Comparison of ENCODE assay signal across 9 cellular contexts in genomic region chr9:70466976-70467551, GRCh38. TPM values are rescaled to one million over a fixed set of nuclear protein-coding genes. Genes with fewer than 3 reads are reported as not detected.
DNase-seq lines count a peak whose midpoint lies in the region; ATAC-seq and TF ChIP-seq lines count a peak whose summit lies in the region.
"Had no signal": no experiment of that assay in that cellular context is flagged by ENCODE, and none has a peak within 500 bp of the region (broad histone marks: within the 10 kb centered on the region; RNA-seq: fewer than 3 reads in every experiment).

No MANE protein-coding gene starts in this region.

- DNase-seq in M059J (ENCODE audit: low read depth) (peak; percentile 67), kidney epithelial cell (ENCODE audit: low read depth) (peak; percentile 53), medulla oblongata (ENCODE audit: extremely low spot score) (no peak), GM19238 (ENCODE audit: insufficient read length, low spot score) (no peak)
- no peak for DNase-seq in activated T-helper 1 cell treated with anti-CD3 and anti-CD28 coated beads, Interleukin-12 subunit alpha, Interleukin-12 subunit beta, Interleukin-2, Interleukin-4 antibody, amounts not matched to agents 30 ng/mL and 10 ng/mL and 1 ng/mL, durations not matched to agents 14 hours and 24 hours and 36 hours (ENCODE audit: low spot score)
- DNase-seq in stimulated activated naive B cell treated with anti-CD40 and anti-IgM and Interleukin-4, amounts not matched to agents 10 μg/mL and 1 μg/mL and 100 μg/mL, for 72 hours = no peak
- no peak for DNase-seq in CD4-positive, alpha-beta T cell

- CTCF ChIA-PET in CD4-positive, alpha-beta T cell (lab: Charles Lee) = no interaction called here

- H3K27ac ChIP-seq in CD4-positive, alpha-beta T cell (ENCODE audit: low read depth, low read length) = no peak overlapping the region
- H3K27ac ChIP-seq: SJSA1 had no signal

- POLR2A ChIA-PET in CD4-positive, alpha-beta T cell (lab: Charles Lee) = interaction anchor here (1.1 kb wide), 1 partner anchor 46 kb away, joined by 3 read pairs; no protein-coding TSS in a partner anchor

- no peak for TF ChIP-seq CTCF in kidney epithelial cell (IDR thresholded peaks at IDR 0.05; ENCODE audit: insufficient read depth, low read length, poor library complexity, severe bottlenecking)
- no peak for TF ChIP-seq CTCF in CD4-positive, alpha-beta T cell (IDR thresholded peaks at IDR 0.05)

- no peaks in the 10 kb centered on the region for H3K9me3 Mint-ChIP-seq in activated T-helper 1 cell treated with anti-CD3 and anti-CD28 coated beads, Interleukin-12 subunit alpha, Interleukin-12 subunit beta, Interleukin-2, Interleukin-4 antibody, amounts not matched to agents 30 ng/mL and 10 ng/mL and 1 ng/mL, durations not matched to agents 14 hours and 24 hours and 36 hours
- H3K9me3 Mint-ChIP-seq in stimulated activated naive B cell treated with anti-CD40 and anti-IgM and Interleukin-4, amounts not matched to agents 10 μg/mL and 1 μg/mL and 100 μg/mL, for 72 hours = no peaks in the 10 kb centered on the region
- H3K9me3 Mint-ChIP-seq in CD4-positive, alpha-beta T cell = no peaks in the 10 kb centered on the region

- H3K27ac Mint-ChIP-seq in activated T-helper 1 cell treated with anti-CD3 and anti-CD28 coated beads, Interleukin-12 subunit alpha, Interleukin-12 subunit beta, Interleukin-2, Interleukin-4 antibody, amounts not matched to agents 30 ng/mL and 10 ng/mL and 1 ng/mL, durations not matched to agents 14 hours and 24 hours and 36 hours = peak overlapping the region; percentile 47
- no peak overlapping the region for H3K27ac Mint-ChIP-seq in stimulated activated naive B cell treated with anti-CD40 and anti-IgM and Interleukin-4, amounts not matched to agents 10 μg/mL and 1 μg/mL and 100 μg/mL, for 72 hours
- no peak overlapping the region for H3K27ac Mint-ChIP-seq in CD4-positive, alpha-beta T cell

- peak; percentile 25 to 31 for ATAC-seq in stimulated activated naive B cell treated with anti-CD40 and anti-IgM and Interleukin-4, amounts not matched to agents 10 μg/mL and 1 μg/mL and 100 μg/mL, for 72 hours (replicated peaks)
- ATAC-seq in CD4-positive, alpha-beta T cell (ENCODE audit: poor library complexity) = no peak

- intact Hi-C loops in activated T-helper 1 cell treated with anti-CD3 and anti-CD28 coated beads, Interleukin-12 subunit alpha, Interleukin-12 subunit beta, Interleukin-2, Interleukin-4 antibody, amounts not matched to agents 30 ng/mL and 10 ng/mL and 1 ng/mL, durations not matched to agents 14 hours and 24 hours and 36 hours (cut with micrococcal nuclease) = loop anchor here (1.0 to 2.0 kb wide), 3 partner anchors 47 to 96 kb away; no protein-coding TSS in a partner anchor
- intact Hi-C loops in CD4-positive, alpha-beta T cell (cut with DNase I, micrococcal nuclease) = no loop called here

- H3K27me3 Mint-ChIP-seq in activated T-helper 1 cell treated with anti-CD3 and anti-CD28 coated beads, Interleukin-12 subunit alpha, Interleukin-12 subunit beta, Interleukin-2, Interleukin-4 antibody, amounts not matched to agents 30 ng/mL and 10 ng/mL and 1 ng/mL, durations not matched to agents 14 hours and 24 hours and 36 hours (ENCODE audit: insufficient read depth) = no peaks in the 10 kb centered on the region
- peaks cover 0 to 4% of the 10 kb centered on the region in 2 donors for H3K27me3 Mint-ChIP-seq in stimulated activated naive B cell treated with anti-CD40 and anti-IgM and Interleukin-4, amounts not matched to agents 10 μg/mL and 1 μg/mL and 100 μg/mL, for 72 hours
- H3K27me3 Mint-ChIP-seq in CD4-positive, alpha-beta T cell = no peaks in the 10 kb centered on the region

- H3K4me3 Mint-ChIP-seq in activated T-helper 1 cell treated with anti-CD3 and anti-CD28 coated beads, Interleukin-12 subunit alpha, Interleukin-12 subunit beta, Interleukin-2, Interleukin-4 antibody, amounts not matched to agents 30 ng/mL and 10 ng/mL and 1 ng/mL, durations not matched to agents 14 hours and 24 hours and 36 hours = no peak overlapping the region
- H3K4me3 Mint-ChIP-seq in stimulated activated naive B cell treated with anti-CD40 and anti-IgM and Interleukin-4, amounts not matched to agents 10 μg/mL and 1 μg/mL and 100 μg/mL, for 72 hours = no peak overlapping the region
- H3K4me3 Mint-ChIP-seq in CD4-positive, alpha-beta T cell = no peak overlapping the region

- no peaks in the 10 kb centered on the region for H3K27me3 ChIP-seq in kidney epithelial cell (ENCODE audit: control insufficient read depth, insufficient read depth, low read length)
- no peaks in the 10 kb centered on the region for H3K27me3 ChIP-seq in CD4-positive, alpha-beta T cell (ENCODE audit: control insufficient read depth, insufficient read depth, low read length)
- H3K27me3 ChIP-seq: adrenal gland, SJSA1 had no signal

- no peaks in the 10 kb centered on the region for H3K9me3 ChIP-seq in CD4-positive, alpha-beta T cell (ENCODE audit: control insufficient read depth, low read length)
- H3K9me3 ChIP-seq: adrenal gland, SJSA1 had no signal

- H3K4me1 Mint-ChIP-seq in activated T-helper 1 cell treated with anti-CD3 and anti-CD28 coated beads, Interleukin-12 subunit alpha, Interleukin-12 subunit beta, Interleukin-2, Interleukin-4 antibody, amounts not matched to agents 30 ng/mL and 10 ng/mL and 1 ng/mL, durations not matched to agents 14 hours and 24 hours and 36 hours (ENCODE audit: low read depth) = peaks cover 48% of the 10 kb centered on the region
- H3K4me1 Mint-ChIP-seq in stimulated activated naive B cell treated with anti-CD40 and anti-IgM and Interleukin-4, amounts not matched to agents 10 μg/mL and 1 μg/mL and 100 μg/mL, for 72 hours = peaks cover 0 to 2% of the 10 kb centered on the region in 2 donors
- H3K4me1 Mint-ChIP-seq in CD4-positive, alpha-beta T cell (ENCODE audit: low read depth) = peaks cover 43% of the 10 kb centered on the region

- H3K36me3 ChIP-seq in kidney epithelial cell (ENCODE audit: control insufficient read depth, insufficient read depth, low read length) = no peaks in the 10 kb centered on the region
- H3K36me3 ChIP-seq: adrenal gland, SJSA1 had no signal

- no peak overlapping the region for H3K4me3 ChIP-seq in kidney epithelial cell (ENCODE audit: low read depth, low read length)
- H3K4me3 ChIP-seq: adrenal gland, SJSA1 had no signal

- no peaks in the 10 kb centered on the region for H3K36me3 Mint-ChIP-seq in activated T-helper 1 cell treated with anti-CD3 and anti-CD28 coated beads, Interleukin-12 subunit alpha, Interleukin-12 subunit beta, Interleukin-2, Interleukin-4 antibody, amounts not matched to agents 30 ng/mL and 10 ng/mL and 1 ng/mL, durations not matched to agents 14 hours and 24 hours and 36 hours (ENCODE audit: low read depth)
- no peaks in the 10 kb centered on the region for H3K36me3 Mint-ChIP-seq in stimulated activated naive B cell treated with anti-CD40 and anti-IgM and Interleukin-4, amounts not matched to agents 10 μg/mL and 1 μg/mL and 100 μg/mL, for 72 hours
- H3K36me3 Mint-ChIP-seq in CD4-positive, alpha-beta T cell (ENCODE audit: low read depth) = no peaks in the 10 kb centered on the region

RNA-seq across cellular contexts. Expression of gene KLF9, which starts 52.6 kb away (rescaled TPM):
- 16.0 and 20.7 TPM in 2 replicates for total RNA-seq in M059J (2014; rRNA removed; shearing (Covaris generic))
- total RNA-seq in activated T-helper 1 cell treated with anti-CD3 and anti-CD28 coated beads, Interleukin-12 subunit alpha, Interleukin-12 subunit beta, Interleukin-2, Interleukin-4 antibody, amounts not matched to agents 30 ng/mL and 10 ng/mL and 1 ng/mL, durations not matched to agents 14 hours and 24 hours and 36 hours = 18.1 and 19.0 TPM in 2 replicates
- total RNA-seq in kidney epithelial cell = 9.7 and 11.0 TPM in 2 replicates
- 100 to 1,000 TPM; 132 to 135 TPM for total RNA-seq in CD4-positive, alpha-beta T cell

Comparison
In these comparisons a context has a peak if more than half of its experiments do, and no peak if none do; other contexts are left out.
1. DNase-seq: peak in M059J (single experiment) and kidney epithelial cell (single experiment); none in activated T-helper 1 cell treated with anti-CD3 and anti-CD28 coated beads, Interleukin-12 subunit alpha, Interleukin-12 subunit beta, Interleukin-2, Interleukin-4 antibody, amounts not matched to agents 30 ng/mL and 10 ng/mL and 1 ng/mL, durations not matched to agents 14 hours and 24 hours and 36 hours (single experiment), stimulated activated naive B cell treated with anti-CD40 and anti-IgM and Interleukin-4, amounts not matched to agents 10 μg/mL and 1 μg/mL and 100 μg/mL, for 72 hours (single experiment), medulla oblongata (single experiment), GM19238 (single experiment) and CD4-positive, alpha-beta T cell (0 of 10).